24 cellular contexts compared by ENCODE assay signal in the genomic region with DNA sequence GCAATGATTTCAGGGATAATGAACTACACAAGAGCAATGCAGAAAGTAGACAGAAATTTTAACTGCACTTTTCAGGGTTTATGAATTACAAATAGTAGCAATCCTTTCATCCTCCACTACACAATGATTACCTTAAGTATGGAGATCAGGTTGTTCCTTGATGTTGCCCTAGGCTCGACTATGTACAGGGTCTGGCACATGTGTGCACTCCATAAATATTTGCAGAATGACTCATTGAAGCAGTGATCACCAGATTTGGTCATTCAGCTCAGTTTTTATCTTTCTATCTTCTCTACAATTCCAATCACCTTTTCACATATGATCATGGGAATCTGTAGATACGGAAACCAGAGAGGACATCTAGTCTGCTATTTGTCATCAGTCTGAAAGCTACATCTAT.
DNase-seq lines count a peak whose midpoint lies in the region; ATAC-seq and TF ChIP-seq lines count a peak whose summit lies in the region.
"Had no signal": no experiment of that assay in that cellular context is flagged by ENCODE, and none has a peak within 500 bp of the region (broad histone marks: within the 10 kb centered on the region; RNA-seq: fewer than 3 reads in every experiment).

No MANE protein-coding gene starts in this region.

- H3K9me3 ChIP-seq in mammary epithelial cell (replicated peaks; ENCODE audit: insufficient read depth, low read length) = peaks cover 2% of the 10 kb centered on the region
- no peaks in the 10 kb centered on the region for H3K9me3 ChIP-seq in endodermal cell (ENCODE audit: control insufficient read depth, low read length)
- H3K9me3 ChIP-seq in Karpas-422 (ENCODE audit: low read length) = peaks cover 10% of the 10 kb centered on the region
- H3K9me3 ChIP-seq: heart left ventricle had no signal

- H3K4me2 ChIP-seq in mammary epithelial cell (ENCODE audit: insufficient read depth, low read depth, low read length) (peak overlapping the region; percentile 18), Karpas-422 (ENCODE audit: low read depth, low read length, poor library complexity, severe bottlenecking) (no peak overlapping the region)
- H3K4me2 ChIP-seq: smooth muscle cell had no signal

- DNase-seq in LHCN-M2 (ENCODE audit: low read depth) (peak; percentile 20), mammary epithelial cell (peak; percentile 11), left lobe of liver (ENCODE audit: low spot score) (no peak), endodermal cell (no peak), brain microvascular endothelial cell (no peak), Karpas-422 (no peak)
- DNase-seq: activated CD4-positive, alpha-beta T cell treated with anti-CD3 and anti-CD28 coated beads, Interleukin-2, amount 50 U/mL, for 48 hours; activated T-cell treated with anti-CD3 and anti-CD28 coated beads, Interleukin-2, amount 50 U/mL, for 24 hours; heart left ventricle; mesendoderm; MM.1S; NCI-H187; posterior cingulate gyrus; stimulated activated CD4-positive, alpha-beta T cell treated with anti-CD3 and anti-CD28 coated beads, Interleukin-4, amount 100 ng/mL, for 4 hours; substantia nigra; T-helper 1 cell; WERI-Rb-1 had no signal

- no peaks in the 10 kb centered on the region for H3K27me3 Mint-ChIP-seq in endodermal cell (ENCODE audit: insufficient read depth)
- H3K27me3 Mint-ChIP-seq: activated naive CD4-positive, alpha-beta T cell treated with anti-CD3 and anti-CD28 coated beads, Interleukin-2, amount 50 U/mL, for 24 hours; B cell had no signal

- no peaks in the 10 kb centered on the region for H3K36me3 Mint-ChIP-seq in endodermal cell (ENCODE audit: low read depth)
- H3K36me3 Mint-ChIP-seq: activated naive CD4-positive, alpha-beta T cell treated with anti-CD3 and anti-CD28 coated beads, Interleukin-2, amount 50 U/mL, for 24 hours had no signal

- no peaks in the 10 kb centered on the region for H3K27me3 ChIP-seq in mammary epithelial cell (ENCODE audit: insufficient read depth, low read length)
- no peaks in the 10 kb centered on the region for H3K27me3 ChIP-seq in endodermal cell (ENCODE audit: control insufficient read depth, insufficient read depth, low read length, poor library complexity, severe bottlenecking)
- H3K27me3 ChIP-seq in brain microvascular endothelial cell (replicated peaks) = no peaks in the 10 kb centered on the region
- no peaks in the 10 kb centered on the region for H3K27me3 ChIP-seq in Karpas-422 (ENCODE audit: low read length)
- H3K27me3 ChIP-seq: heart left ventricle had no signal

- no peak overlapping the region for H3K27ac Mint-ChIP-seq in endodermal cell
- H3K27ac Mint-ChIP-seq: activated naive CD4-positive, alpha-beta T cell treated with anti-CD3 and anti-CD28 coated beads, Interleukin-2, amount 50 U/mL, for 24 hours; activated T-cell treated with anti-CD3 and anti-CD28 coated beads, Interleukin-2, amount 50 U/mL, for 24 hours; B cell had no signal

- no peaks in the 10 kb centered on the region for H3K9me2 ChIP-seq in Karpas-422 (replicated peaks; ENCODE audit: insufficient read depth, low read length)

- CTCF ChIA-PET in mammary epithelial cell (lab: Charles Lee; ENCODE audit: low non-redundant PET) = no interaction called here

- H3K4me3 Mint-ChIP-seq in endodermal cell = no peak overlapping the region
- H3K4me3 Mint-ChIP-seq: activated naive CD4-positive, alpha-beta T cell treated with anti-CD3 and anti-CD28 coated beads, Interleukin-2, amount 50 U/mL, for 24 hours; activated T-cell treated with anti-CD3 and anti-CD28 coated beads, Interleukin-2, amount 50 U/mL, for 24 hours; B cell; nephron had no signal

- H3K27ac ChIP-seq in C4-2B (peak overlapping the region; percentile 50; the same call in 1 of the 2 replicates), mammary epithelial cell (ENCODE audit: insufficient read depth, low read depth, low read length) (no peak overlapping the region), endodermal cell (ENCODE audit: low read depth, low read length) (no peak overlapping the region), brain microvascular endothelial cell (no peak overlapping the region), Karpas-422 (ENCODE audit: low read length) (no peak overlapping the region)
- H3K27ac ChIP-seq: heart left ventricle, WERI-Rb-1 had no signal

- ATAC-seq in left lobe of liver (peak; percentile 37), HG02571 (IDR thresholded peaks at IDR 0.05; ENCODE audit: unreplicated experiment) (no peak)
- ATAC-seq: esophagus mucosa, heart left ventricle had no signal

- dilution Hi-C loops in mammary epithelial cell (cut with HindIII; ENCODE audit: low sequenced_read_pairs) = no loop called here

- no peak overlapping the region for H2AFZ ChIP-seq in mammary epithelial cell (ENCODE audit: low read depth, low read length)
- H2AFZ ChIP-seq in Karpas-422 (ENCODE audit: low read length) = no peak overlapping the region

- H3K4me3 ChIP-seq in mammary epithelial cell (replicated peaks in 1 of 3; ENCODE audit: insufficient read depth in 1 of 3, low read depth in 2 of 3, low read length in 3 of 3) = no peak overlapping the region
- H3K4me3 ChIP-seq in endodermal cell (ENCODE audit: low read length) = no peak overlapping the region
- H3K4me3 ChIP-seq in brain microvascular endothelial cell (ENCODE audit: low read depth, low read length) = no peak overlapping the region
- no peak overlapping the region for H3K4me3 ChIP-seq in Karpas-422 (ENCODE audit: low read length)
- H3K4me3 ChIP-seq: heart left ventricle, smooth muscle cell had no signal

- peaks cover 10% of the 10 kb centered on the region for H3K4me1 ChIP-seq in mammary epithelial cell (ENCODE audit: insufficient read depth, low read length)
- no peaks in the 10 kb centered on the region for H3K4me1 ChIP-seq in endodermal cell (ENCODE audit: control insufficient read depth, insufficient read depth, low read length)
- H3K4me1 ChIP-seq in Karpas-422 (ENCODE audit: low read length) = no peaks in the 10 kb centered on the region
- H3K4me1 ChIP-seq: heart left ventricle had no signal

- no TSS peak for BruUV-seq in mammary epithelial cell (replicated peaks; lab: Mats Ljungman, UMichigan)

- 0% methylated on average over 2 of the region's 2 CpGs for WGBS in mammary epithelial cell (ENCODE audit: low coverage, missing lambda C conversion rate)
- WGBS in endodermal cell (ENCODE audit: insufficient coverage in 1 of 2, insufficient read length in 1 of 2), 2 experiments = 93% methylated on average over 2 of the region's 2 CpGs; no CpG with 5 or more reads in 1 of the 2 experiments

- peaks cover 37% of the 10 kb centered on the region for H3K9me3 Mint-ChIP-seq in endodermal cell
- H3K9me3 Mint-ChIP-seq: activated naive CD4-positive, alpha-beta T cell treated with anti-CD3 and anti-CD28 coated beads, Interleukin-2, amount 50 U/mL, for 24 hours had no signal

- H3K4me1 Mint-ChIP-seq in endodermal cell = no peaks in the 10 kb centered on the region
- H3K4me1 Mint-ChIP-seq: activated naive CD4-positive, alpha-beta T cell treated with anti-CD3 and anti-CD28 coated beads, Interleukin-2, amount 50 U/mL, for 24 hours; B cell had no signal

- H4K20me1 ChIP-seq in mammary epithelial cell (ENCODE audit: insufficient read depth, low read length) (no peaks in the 10 kb centered on the region), Karpas-422 (ENCODE audit: insufficient read depth, low read depth, low read length) (no peaks in the 10 kb centered on the region)

- no peaks in the 10 kb centered on the region for H3K36me3 ChIP-seq in mammary epithelial cell (ENCODE audit: insufficient read depth, low read length)
- H3K36me3 ChIP-seq in endodermal cell (ENCODE audit: control insufficient read depth, insufficient read depth, low read length) = no peaks in the 10 kb centered on the region
- H3K36me3 ChIP-seq in brain microvascular endothelial cell (replicated peaks) = no peaks in the 10 kb centered on the region
- H3K36me3 ChIP-seq in Karpas-422 (ENCODE audit: insufficient read depth, low read length) = no peaks in the 10 kb centered on the region
- H3K36me3 ChIP-seq: heart left ventricle, WERI-Rb-1 had no signal

- H3K9ac ChIP-seq in mammary epithelial cell (ENCODE audit: insufficient read depth, low read length) = no peak overlapping the region
- no peak overlapping the region for H3K9ac ChIP-seq in endodermal cell (ENCODE audit: extremely low read depth, low read length, poor library complexity, severe bottlenecking)
- H3K9ac ChIP-seq in Karpas-422 (ENCODE audit: low read length) = no peak overlapping the region

- in situ Hi-C loops in mammary epithelial cell (cut with MboI; ENCODE audit: low sequenced_read_pairs in 2 of 2) (no loop called here), brain microvascular endothelial cell (cut with HindIII; ENCODE audit: low pct_ligation_motif_present, low sequenced_read_pairs) (no loop called here)

- no peak for TF ChIP-seq CTCF in C4-2B (conservative IDR thresholded peaks at IDR 0.05)
- no peak for TF ChIP-seq CTCF in mammary epithelial cell (conservative IDR thresholded peaks at IDR 0.05 in 1 of 2, IDR thresholded peaks at IDR 0.05 in 1 of 2; ENCODE audit: extremely low read depth in 1 of 2, insufficient read depth in 1 of 2, low read depth in 1 of 2, low read length in 2 of 2)
- TF ChIP-seq CTCF in endodermal cell (conservative IDR thresholded peaks at IDR 0.05) = no peak
- no peak for TF ChIP-seq CTCF in brain microvascular endothelial cell (IDR thresholded peaks at IDR 0.05; ENCODE audit: low read depth, low read length, missing control alignments)

- intact Hi-C loops in mammary epithelial cell (cut with micrococcal nuclease) = no loop called here

- H3K79me2 ChIP-seq in mammary epithelial cell (ENCODE audit: insufficient read depth, low read length) (no peaks in the 10 kb centered on the region), Karpas-422 (ENCODE audit: low read length) (no peaks in the 10 kb centered on the region)

Comparison
In these comparisons a context has a peak if more than half of its experiments do, and no peak if none do; other contexts are left out.
1. DNase-seq: peak in LHCN-M2 (single experiment) and mammary epithelial cell (single experiment); none in left lobe of liver (single experiment), endodermal cell (single experiment), brain microvascular endothelial cell (single experiment) and Karpas-422 (single experiment).